In the genomic region with DNA sequence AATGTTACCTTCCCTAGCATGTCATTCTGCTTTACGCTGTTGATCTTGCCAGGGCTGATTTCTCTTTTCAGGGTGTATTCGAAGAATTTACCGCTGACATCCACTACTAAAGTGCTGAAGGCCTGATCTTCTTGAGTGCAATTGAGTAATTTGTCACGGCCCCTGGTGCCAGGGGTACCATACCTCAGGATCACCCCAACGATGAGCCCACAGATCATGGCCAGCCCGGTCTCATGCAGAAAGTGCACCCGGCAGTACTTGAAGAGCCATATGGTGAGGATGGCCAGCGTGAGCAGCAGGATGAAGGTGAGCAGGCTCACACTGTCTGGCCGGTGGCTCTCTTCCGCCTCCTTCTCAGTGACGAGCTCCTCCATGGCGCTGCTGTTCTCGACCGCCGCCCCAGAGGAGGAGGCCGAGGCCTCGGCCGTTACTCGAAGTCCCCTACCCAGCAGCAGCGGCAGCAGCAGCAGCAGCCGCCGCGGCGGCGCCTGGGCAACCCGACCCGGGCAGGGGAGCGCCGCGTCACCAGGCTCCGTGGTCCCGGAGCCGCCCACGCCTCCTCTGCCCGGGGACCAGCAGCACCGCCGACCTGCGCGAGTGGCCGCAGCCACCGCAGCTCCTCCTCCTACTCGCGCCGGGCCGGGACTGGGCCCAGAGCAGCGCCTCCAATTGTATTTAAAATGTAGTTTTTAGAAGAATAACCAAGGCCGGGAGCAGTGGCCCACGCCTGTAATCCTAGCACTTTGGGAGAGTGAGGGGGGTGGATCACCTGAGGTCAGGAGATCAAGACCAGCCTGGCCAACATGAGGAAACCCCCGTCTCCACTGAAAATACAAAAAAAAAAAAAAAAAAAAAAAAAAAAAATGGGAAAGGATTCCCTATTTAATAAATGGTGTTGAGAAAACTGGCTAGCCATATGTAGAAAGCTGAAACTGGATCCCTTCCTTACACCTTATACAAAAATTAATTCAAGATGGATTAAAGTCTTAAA, we compare ENCODE assay signal across 8 cellular contexts. TPM values are rescaled to one million over a fixed set of nuclear protein-coding genes. Genes with fewer than 3 reads are reported as not detected.
DNase-seq lines count a peak whose midpoint lies in the region; ATAC-seq and TF ChIP-seq lines count a peak whose summit lies in the region.

No MANE protein-coding gene starts in this region.

- ATAC-seq in gastrocnemius medialis, result no peak

- intact Hi-C loops in activated CD4-positive, alpha-beta T cell treated with anti-CD3 and anti-CD28 coated beads, Interleukin-2, amount 10 ng/mL, durations not matched to agents 24 days and 14 days (cut with micrococcal nuclease), result no loop called here
- intact Hi-C loops in gastrocnemius medialis (cut with DNase I; ENCODE audit: low total_unique reads), result no loop called here

- H3K9me3 ChIP-seq in iPS DF 6.9 (ENCODE audit: control insufficient read depth, insufficient read depth, low read length) (no peaks in the 10 kb centered on the region), gastrocnemius medialis (no peaks in the 10 kb centered on the region)

- H3K27me3 ChIP-seq in iPS DF 6.9 (ENCODE audit: control insufficient read depth, insufficient read depth, low read length) (no peaks in the 10 kb centered on the region; the same call in 1 of the 2 replicates), gastrocnemius medialis (peaks cover 3 to 10% (median 6%) of the 10 kb centered on the region in 3 donors)

- no peaks in the 10 kb centered on the region for H3K36me3 ChIP-seq in iPS DF 6.9 (ENCODE audit: control insufficient read depth, insufficient read depth, low read length)
- no peaks in the 10 kb centered on the region for H3K36me3 ChIP-seq in gastrocnemius medialis

- no peak for TF ChIP-seq CTCF in NB4 (IDR thresholded peaks at IDR 0.05; ENCODE audit: low read depth, low read length)
- TF ChIP-seq CTCF in astrocyte of the cerebellum (IDR thresholded peaks at IDR 0.05; ENCODE audit: low read depth, low read length, missing control alignments), result no peak
- no peak for TF ChIP-seq CTCF in gastrocnemius medialis (IDR thresholded peaks at IDR 0.05 in 4 of 5, conservative IDR thresholded peaks at IDR 0.05 in 1 of 5)

- peaks cover 27% of the 10 kb centered on the region for H3K27me3 Mint-ChIP-seq in activated CD4-positive, alpha-beta T cell treated with anti-CD3 and anti-CD28 coated beads, Interleukin-2, amount 10 ng/mL, durations not matched to agents 24 days and 14 days

- H3K36me3 Mint-ChIP-seq in activated CD4-positive, alpha-beta T cell treated with anti-CD3 and anti-CD28 coated beads, Interleukin-2, amount 10 ng/mL, durations not matched to agents 24 days and 14 days (ENCODE audit: low read depth), result no peaks in the 10 kb centered on the region

- H3K4me3 Mint-ChIP-seq in activated CD4-positive, alpha-beta T cell treated with anti-CD3 and anti-CD28 coated beads, Interleukin-2, amount 10 ng/mL, durations not matched to agents 24 days and 14 days, result peak overlapping the region; percentile 57

- no CpG with 5 or more reads among the region's 49 CpGs for WGBS in iPS DF 6.9 (ENCODE audit: insufficient coverage, insufficient read length)

- peaks cover 9% of the 10 kb centered on the region for H3K4me1 Mint-ChIP-seq in activated CD4-positive, alpha-beta T cell treated with anti-CD3 and anti-CD28 coated beads, Interleukin-2, amount 10 ng/mL, durations not matched to agents 24 days and 14 days

- DNase-seq in activated CD4-positive, alpha-beta T cell treated with anti-CD3 and anti-CD28 coated beads, Interleukin-2, amount 10 ng/mL, durations not matched to agents 24 days and 14 days, result peak; percentile 60
- DNase-seq in activated CD4-positive, alpha-beta T cell treated with anti-CD3 and anti-CD28 coated beads, Interleukin-2, amount 50 U/mL, for 1 hour, result no peak
- DNase-seq in NB4 (ENCODE audit: low read depth) (peak; percentile 90), astrocyte of the cerebellum (ENCODE audit: low read depth) (no peak), iPS DF 6.9 (ENCODE audit: low read depth, low spot score) (peak; percentile 20), gastrocnemius medialis (no peak), NCI-H1436 treated with DMSO at 0.1 percent for 48 hours (lab: John Stamatoyannopoulos, UW) (no peak), NCI-H345 treated with DMSO at 0.1 percent for 48 hours (lab: John Stamatoyannopoulos, UW; ENCODE audit: unreplicated experiment) (no peak)

- H3K9me3 Mint-ChIP-seq in activated CD4-positive, alpha-beta T cell treated with anti-CD3 and anti-CD28 coated beads, Interleukin-2, amount 10 ng/mL, durations not matched to agents 24 days and 14 days, result no peaks in the 10 kb centered on the region

- in situ Hi-C loops in astrocyte of the cerebellum (cut with HindIII; ENCODE audit: low sequenced_read_pairs), result no loop called here
- in situ Hi-C loops in gastrocnemius medialis (cut with MboI; ENCODE audit: low sequenced_read_pairs in 4 of 4), result no loop called here

- H3K4me3 ChIP-seq in NB4 (ENCODE audit: low read depth, low read length) (peak overlapping the region; percentile 26), astrocyte of the cerebellum (ENCODE audit: low read depth, low read length) (peak overlapping the region; percentile 35), iPS DF 6.9 (ENCODE audit: low read length) (peak overlapping the region; percentile 14; the same call in 1 of the 2 replicates), gastrocnemius medialis (peak overlapping the region; percentile 28 to 55 (median 42))

- H3K27ac ChIP-seq in iPS DF 6.9 (ENCODE audit: low read length) (no peak overlapping the region), gastrocnemius medialis (no peak overlapping the region)

- no peak for TF ChIP-seq POLR2A in NB4 (IDR thresholded peaks at IDR 0.05; ENCODE audit: extremely low read depth, insufficient read length)
- no peak for TF ChIP-seq POLR2A in gastrocnemius medialis (IDR thresholded peaks at IDR 0.05)

- no peak overlapping the region for H3K27ac Mint-ChIP-seq in activated CD4-positive, alpha-beta T cell treated with anti-CD3 and anti-CD28 coated beads, Interleukin-2, amount 10 ng/mL, durations not matched to agents 24 days and 14 days

- H3K4me1 ChIP-seq in iPS DF 6.9 (ENCODE audit: control insufficient read depth, insufficient read depth, low read length) (no peaks in the 10 kb centered on the region; the same call in 1 of the 2 replicates), gastrocnemius medialis (no peaks in the 10 kb centered on the region)

RNA-seq across cellular contexts. Expression of a gene that starts 58.5 kb away (rescaled TPM):
- total RNA-seq in activated CD4-positive, alpha-beta T cell treated with anti-CD3 and anti-CD28 coated beads, Interleukin-2, amount 10 ng/mL, durations not matched to agents 24 days and 14 days, result 326 and 353 TPM in 2 replicates
- 10 to 100 TPM; 12.2 to 16.5 (median 14.2) TPM for total RNA-seq in gastrocnemius medialis

Comparison
In these comparisons a context has a peak if more than half of its experiments do, and no peak if none do; other contexts are left out.
1. DNase-seq: peak in activated CD4-positive, alpha-beta T cell treated with anti-CD3 and anti-CD28 coated beads, Interleukin-2, amount 10 ng/mL, durations not matched to agents 24 days and 14 days (single experiment), NB4 (single experiment) and iPS DF 6.9 (single experiment); none in activated CD4-positive, alpha-beta T cell treated with anti-CD3 and anti-CD28 coated beads, Interleukin-2, amount 50 U/mL, for 1 hour (single experiment), astrocyte of the cerebellum (single experiment), gastrocnemius medialis (0 of 2), NCI-H1436 treated with DMSO at 0.1 percent for 48 hours (single experiment) and NCI-H345 treated with DMSO at 0.1 percent for 48 hours (single experiment).
2. RNA of a gene that starts 58.5 kb away (total RNA-seq): 326 to 353 TPM in activated CD4-positive, alpha-beta T cell treated with anti-CD3 and anti-CD28 coated beads, Interleukin-2, amount 10 ng/mL, durations not matched to agents 24 days and 14 days; 12.2 to 16.5 TPM in gastrocnemius medialis; every median in the first group is over 10 times any median in the second.
3. Peak in every context shown above with its lines, with median percentiles within 50 percentile points of each other: H3K4me3 ChIP-seq.